Comparison of ENCODE assay signal across 31 cellular contexts in the genomic region with DNA sequence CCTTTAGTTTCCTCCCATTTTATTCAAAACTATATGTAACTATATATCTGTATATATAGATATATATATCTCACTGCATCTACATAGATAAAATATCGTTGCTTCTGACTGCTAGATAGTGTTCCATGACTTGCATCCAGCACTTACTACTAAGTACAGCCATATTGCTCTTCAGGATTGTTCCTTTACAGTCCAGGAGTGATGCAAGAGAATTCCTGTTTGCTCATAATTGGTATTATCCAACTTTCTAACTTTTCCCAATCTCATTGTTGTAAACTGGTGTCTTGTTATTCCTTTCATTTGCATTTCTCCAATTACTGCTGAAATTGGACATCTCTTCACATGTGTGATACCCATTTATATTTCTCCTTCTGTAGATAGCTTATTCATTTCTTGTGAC.
"Had no signal": no experiment of that assay in that cellular context is flagged by ENCODE, and none has a peak within 500 bp of the region (broad histone marks: within the 10 kb centered on the region; RNA-seq: fewer than 3 reads in every experiment).

No MANE protein-coding gene starts in this region.

- H3K36me3 Mint-ChIP-seq: activated CD4-positive, alpha-beta memory T cell treated with anti-CD3 and anti-CD28 coated beads for 36 hours; activated naive CD4-positive, alpha-beta T cell treated with anti-CD3 and anti-CD28 coated beads, Interleukin-2, amount 10 ng/mL, durations not matched to agents 7 days and 5 days; activated naive CD8-positive, alpha-beta T cell had no signal

- H3K27me3 Mint-ChIP-seq: activated CD4-positive, alpha-beta memory T cell treated with anti-CD3 and anti-CD28 coated beads for 36 hours; activated naive CD4-positive, alpha-beta T cell treated with anti-CD3 and anti-CD28 coated beads, Interleukin-2, amount 10 ng/mL, durations not matched to agents 7 days and 5 days; activated naive CD8-positive, alpha-beta T cell; activated naive CD8-positive, alpha-beta T cell treated with anti-CD3 and anti-CD28 coated beads, Interleukin-2, amount 50 U/mL, for 24 hours had no signal

- H3K36me3 ChIP-seq: brain microvascular endothelial cell had no signal

- H3K27me3 ChIP-seq: brain microvascular endothelial cell had no signal

- ATAC-seq: activated naive CD8-positive, alpha-beta T cell treated with anti-CD3 and anti-CD28 coated beads, Interleukin-2, amount 50 U/mL, for 24 hours; Panc1 had no signal

- H3K27ac ChIP-seq: brain microvascular endothelial cell, VCaP had no signal

- H3K27ac Mint-ChIP-seq: activated B cell treated with CpG ODN at 0.5 μM for 24 hours; activated CD4-positive, alpha-beta memory T cell treated with anti-CD3 and anti-CD28 coated beads for 36 hours; activated naive CD4-positive, alpha-beta T cell treated with anti-CD3 and anti-CD28 coated beads, Interleukin-2, amount 10 ng/mL, durations not matched to agents 7 days and 5 days; activated naive CD8-positive, alpha-beta T cell; activated naive CD8-positive, alpha-beta T cell treated with anti-CD3 and anti-CD28 coated beads, Interleukin-2, amount 50 U/mL, for 24 hours had no signal

- H3K4me1 Mint-ChIP-seq: activated B cell treated with CpG ODN at 0.5 μM for 24 hours; activated naive CD4-positive, alpha-beta T cell treated with anti-CD3 and anti-CD28 coated beads, Interleukin-2, amount 10 ng/mL, durations not matched to agents 7 days and 5 days; activated naive CD8-positive, alpha-beta T cell treated with anti-CD3 and anti-CD28 coated beads, Interleukin-2, amount 50 U/mL, for 24 hours had no signal

- DNase-seq: activated B cell treated with CpG ODN at 0.5 μM for 24 hours; activated CD4-positive, alpha-beta memory T cell treated with anti-CD3 and anti-CD28 coated beads for 36 hours; activated CD4-positive, alpha-beta T cell treated with anti-CD3 and anti-CD28 coated beads for 4 hours; activated CD4-positive, alpha-beta T cell treated with anti-CD3 and anti-CD28 coated beads, Interleukin-2, amount 50 U/mL, for 1 hour; activated CD4-positive, CD25-positive, alpha-beta regulatory T cell treated with anti-CD3 and anti-CD28 coated beads, Interleukin-2, amount 50 U/mL, for 72 hours; activated CD8-positive, alpha-beta memory T cell treated with anti-CD3 and anti-CD28 coated beads, Interleukin-2, amount 50 U/mL, for 4 hours; activated effector memory CD4-positive, alpha-beta T cell treated with Interleukin-2 at 50 U/mL for 16 hours; activated naive CD4-positive, alpha-beta T cell treated with anti-CD3 and anti-CD28 coated beads, Interleukin-2, amount 10 ng/mL, durations not matched to agents 7 days and 5 days; activated naive CD8-positive, alpha-beta T cell treated with anti-CD3 and anti-CD28 coated beads, Interleukin-2, amount 50 U/mL, for 24 hours; activated T-cell treated with anti-CD3 and anti-CD28 coated beads for 4 hours; activated T-cell treated with anti-CD3 and anti-CD28 coated beads, Interleukin-2, amount 50 U/mL, for 48 hours; amniotic stem cell; aorta; brain microvascular endothelial cell; central memory CD4-positive, alpha-beta T cell; Kasumi-1; KBM-7; NCI-H1105; NCI-H1417 treated with DMSO at 0.1 percent for 48 hours; NCI-H1930; NCI-H345; NCI-H524 treated with DMSO at 0.1 percent for 48 hours; RPMI8226; SIG-M5; SW 1271; T-helper 1 cell; T-helper 2 cell; T-helper 9 cell had no signal

- H3K4me3 Mint-ChIP-seq: activated B cell treated with CpG ODN at 0.5 μM for 24 hours; activated CD4-positive, alpha-beta memory T cell treated with anti-CD3 and anti-CD28 coated beads for 36 hours; activated naive CD4-positive, alpha-beta T cell treated with anti-CD3 and anti-CD28 coated beads, Interleukin-2, amount 10 ng/mL, durations not matched to agents 7 days and 5 days; activated naive CD8-positive, alpha-beta T cell; activated naive CD8-positive, alpha-beta T cell treated with anti-CD3 and anti-CD28 coated beads, Interleukin-2, amount 50 U/mL, for 24 hours had no signal
